9 cellular contexts compared by ENCODE assay signal in the genomic region with DNA sequence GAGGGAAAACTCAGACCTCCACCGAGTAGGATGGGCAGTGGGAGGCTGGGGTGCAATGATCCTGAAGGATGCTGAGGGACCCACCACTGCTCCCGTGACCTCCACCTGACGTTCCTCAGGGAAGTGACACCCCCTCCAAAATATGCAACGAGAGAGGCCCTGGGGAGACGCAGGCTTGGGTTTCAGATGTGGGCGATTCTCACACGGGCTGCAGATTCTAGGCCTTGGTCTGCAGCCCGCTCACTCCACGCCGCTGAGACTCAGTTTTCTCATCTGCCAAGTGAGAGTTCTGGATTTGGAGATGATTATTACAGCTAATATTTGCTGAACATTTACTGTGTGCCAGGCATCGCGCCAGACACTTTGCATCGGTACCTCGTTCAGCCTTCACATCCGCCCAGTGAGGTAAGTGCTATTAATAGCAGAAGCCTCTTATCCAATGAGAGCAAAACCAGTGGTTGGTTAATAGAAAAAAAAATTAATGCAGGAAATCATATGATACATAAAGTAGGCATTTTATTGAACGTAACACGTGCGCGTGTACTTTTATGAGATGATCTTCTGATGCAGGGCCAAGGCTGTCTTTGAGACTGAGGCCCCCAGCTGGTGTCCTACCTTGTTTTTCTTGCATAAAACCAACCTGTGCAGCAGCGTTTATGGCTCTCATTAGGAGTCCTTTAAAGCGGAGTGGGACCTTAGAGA.
DNase-seq lines count a peak whose midpoint lies in the region; ATAC-seq and TF ChIP-seq lines count a peak whose summit lies in the region.
"Had no signal": no experiment of that assay in that cellular context is flagged by ENCODE, and none has a peak within 500 bp of the region (broad histone marks: within the 10 kb centered on the region; RNA-seq: fewer than 3 reads in every experiment).

No MANE protein-coding gene starts in this region.

- H3K27me3 Mint-ChIP-seq in osteocyte (ENCODE audit: unreplicated experiment), result no peaks in the 10 kb centered on the region

- peak; percentile 30 for ATAC-seq in HG02610 (IDR thresholded peaks at IDR 0.05; ENCODE audit: unreplicated experiment)

- no peak for TF ChIP-seq EP300 in suprapubic skin (IDR thresholded peaks at IDR 0.05)

- DNase-seq in NCI-H1436 (lab: John Stamatoyannopoulos, UW) (peak; percentile 18), NCI-H1436 treated with DMSO at 0.1 percent for 48 hours (lab: John Stamatoyannopoulos, UW) (no peak), NCI-H510A (lab: John Stamatoyannopoulos, UW) (peak; percentile 43), osteocyte (ENCODE audit: extremely low spot score, unreplicated experiment) (no peak), MG63 (no peak), suprapubic skin (ENCODE audit: low spot score in 2 of 2) (no peak)
- peak; percentile 27 for DNase-seq in activated naive CD4-positive, alpha-beta T cell treated with anti-CD3 and anti-CD28 coated beads, Interleukin-2, amount 50 U/mL, for 16 hours

- no peaks in the 10 kb centered on the region for H3K9me3 ChIP-seq in MG63
- no peaks in the 10 kb centered on the region for H3K9me3 ChIP-seq in suprapubic skin
- H3K9me3 ChIP-seq: A549 had no signal

- H3K36me3 ChIP-seq in MG63 (no peaks in the 10 kb centered on the region), suprapubic skin (no peaks in the 10 kb centered on the region)

- WGBS in suprapubic skin, result 52% methylated on average over 21 of the region's 21 CpGs

- no peak overlapping the region for H3K4me3 Mint-ChIP-seq in osteocyte (ENCODE audit: unreplicated experiment)

- TF ChIP-seq CTCF in osteocyte (IDR thresholded peaks at IDR 0.05) (no peak), suprapubic skin (IDR thresholded peaks at IDR 0.05) (no peak)

- no peaks in the 10 kb centered on the region for H3K36me3 Mint-ChIP-seq in osteocyte (ENCODE audit: unreplicated experiment)

- peak overlapping the region; percentile 46 for H3K27ac Mint-ChIP-seq in osteocyte (ENCODE audit: unreplicated experiment)

- H3K9me3 Mint-ChIP-seq in osteocyte (ENCODE audit: unreplicated experiment), result no peaks in the 10 kb centered on the region

- no peak for TF ChIP-seq POLR2A in suprapubic skin (IDR thresholded peaks at IDR 0.05)

- H3K27me3 ChIP-seq in MG63, result no peaks in the 10 kb centered on the region
- peaks cover 20% of the 10 kb centered on the region for H3K27me3 ChIP-seq in suprapubic skin

- no peak overlapping the region for H3K4me3 ChIP-seq in MG63
- H3K4me3 ChIP-seq in suprapubic skin, result no peak overlapping the region
- H3K4me3 ChIP-seq: A549 had no signal

- peaks cover 46% of the 10 kb centered on the region for H3K4me1 Mint-ChIP-seq in osteocyte (ENCODE audit: unreplicated experiment)

- no peak overlapping the region for H3K27ac ChIP-seq in suprapubic skin

- peaks cover 15% of the 10 kb centered on the region for H3K4me1 ChIP-seq in suprapubic skin
- H3K4me1 ChIP-seq: A549 had no signal

Comparison
In these comparisons a context has a peak if more than half of its experiments do, and no peak if none do; other contexts are left out.
1. DNase-seq: peak in NCI-H1436 (single experiment), NCI-H510A (single experiment) and activated naive CD4-positive, alpha-beta T cell treated with anti-CD3 and anti-CD28 coated beads, Interleukin-2, amount 50 U/mL, for 16 hours (single experiment); none in NCI-H1436 treated with DMSO at 0.1 percent for 48 hours (single experiment), osteocyte (single experiment), MG63 (single experiment) and suprapubic skin (0 of 2).